Comparison of ENCODE assay signal across 28 cellular contexts in the genomic region with DNA sequence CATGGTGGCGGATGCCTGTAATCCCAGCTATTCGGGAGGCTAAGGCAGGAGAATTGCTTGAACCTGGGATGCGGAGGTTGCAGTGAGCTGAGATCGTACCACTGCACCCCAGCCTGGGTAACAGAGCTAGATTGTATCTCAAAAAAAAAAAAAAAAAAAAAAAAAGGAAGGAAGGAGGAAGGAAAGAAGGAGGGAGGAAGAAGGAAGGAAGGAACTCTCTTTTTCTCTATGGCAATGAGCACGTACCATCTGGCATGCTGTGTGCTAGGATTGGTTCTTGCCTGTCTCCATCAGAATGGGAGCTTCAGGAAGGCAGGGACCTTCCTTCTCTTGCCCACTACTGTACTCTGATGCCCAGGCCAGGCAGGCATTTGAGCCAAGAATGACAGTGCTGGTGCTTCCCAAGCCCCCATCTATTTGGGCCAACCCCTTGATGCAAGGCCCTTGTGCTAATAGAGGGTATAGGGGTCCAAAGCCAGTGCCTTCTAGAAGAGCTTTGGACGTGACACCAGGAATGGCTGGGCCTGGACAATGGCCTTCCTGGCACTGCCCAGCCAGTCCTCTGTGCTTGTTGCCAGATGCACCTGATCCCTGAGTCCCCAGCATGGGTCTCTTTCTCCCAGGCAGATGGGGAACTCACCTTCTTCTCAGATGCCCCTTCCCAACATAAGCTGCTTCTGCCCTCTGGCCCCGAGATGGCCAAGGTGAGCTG.
"Had no signal": no experiment of that assay in that cellular context is flagged by ENCODE, and none has a peak within 500 bp of the region (broad histone marks: within the 10 kb centered on the region; RNA-seq: fewer than 3 reads in every experiment).

No MANE protein-coding gene starts in this region.

- H3K4me3 ChIP-seq: ascending aorta, body of pancreas, Peyer's patch had no signal

- ATAC-seq: activated CD8-positive, alpha-beta memory T cell treated with anti-CD3 and anti-CD28 coated beads, Interleukin-2, amount 10 ng/mL, durations not matched to agents 7 days and 5 days; activated naive CD4-positive, alpha-beta T cell treated with anti-CD3 and anti-CD28 coated beads, Interleukin-2, amount 50 U/mL, for 72 hours; activated naive CD8-positive, alpha-beta T cell treated with anti-CD3 and anti-CD28 coated beads, Interleukin-2, amount 50 U/mL, for 24 hours; body of pancreas had no signal

- H3K27ac ChIP-seq: ascending aorta, body of pancreas, Peyer's patch, RWPE1 had no signal

- DNase-seq: activated B cell treated with CpG ODN at 0.5 μM for 24 hours; activated CD4-positive, alpha-beta T cell treated with anti-CD3 and anti-CD28 coated beads for 1 hour; activated CD4-positive, alpha-beta T cell treated with anti-CD3 and anti-CD28 coated beads, Interleukin-2, amount 10 ng/mL, durations not matched to agents 24 days and 14 days; activated CD4-positive, alpha-beta T cell treated with anti-CD3 and anti-CD28 coated beads, Interleukin-2, amount 50 U/mL, for 48 hours; activated CD8-positive, alpha-beta memory T cell treated with anti-CD3 and anti-CD28 coated beads, Interleukin-2, amount 10 ng/mL, durations not matched to agents 7 days and 5 days; activated effector memory CD4-positive, alpha-beta T cell treated with Interleukin-2 at 50 U/mL for 16 hours; activated naive CD4-positive, alpha-beta T cell; activated naive CD8-positive, alpha-beta T cell treated with anti-CD3 and anti-CD28 coated beads, Interleukin-2, amount 50 U/mL, for 24 hours; activated T-cell treated with anti-CD3 and anti-CD28 coated beads, Interleukin-2, amount 50 U/mL, for 24 hours; amniotic stem cell; body of pancreas; central memory CD4-positive, alpha-beta T cell; Karpas-422; MM.1S; NCI-H1105; NCI-H1436; NCI-H1694 treated with DMSO at 0.1 percent for 48 hours; NCI-H2029 treated with DMSO at 0.1 percent for 48 hours; NCI-H345; NCI-H510A; NCI-H526 treated with DMSO at 0.1 percent for 48 hours; NCI-H82; Peyer's patch; SHP77; T-helper 9 cell had no signal

- H3K27me3 ChIP-seq: ascending aorta, body of pancreas, Peyer's patch had no signal

- H3K9me3 ChIP-seq: ascending aorta, body of pancreas, Peyer's patch had no signal

- H3K4me1 ChIP-seq: ascending aorta, body of pancreas, Peyer's patch had no signal
